ENCODE assay signal across 8 cellular contexts in genomic region chr2:9422321-9423099, GRCh38. TPM values are rescaled to one million over a fixed set of nuclear protein-coding genes. Genes with fewer than 3 reads are reported as not detected.
A peak's percentile ranks its signal among the peaks of the same experiment; 100 is the strongest.
DNase-seq lines count a peak whose midpoint lies in the region; ATAC-seq and TF ChIP-seq lines count a peak whose summit lies in the region.

No MANE protein-coding gene starts in this region.

- peaks cover 0 to 18% of the 10 kb centered on the region in 2 donors for H3K36me3 Mint-ChIP-seq in activated T-cell treated with anti-CD3 and anti-CD28 coated beads, Interleukin-2, amount 50 U/mL, for 72 hours (ENCODE audit: insufficient read depth in 2 of 2)
- H3K36me3 Mint-ChIP-seq in nephron (ENCODE audit: low read depth): peaks cover 8% of the 10 kb centered on the region

- H3K27ac Mint-ChIP-seq in activated T-cell treated with anti-CD3 and anti-CD28 coated beads, Interleukin-2, amount 50 U/mL, for 72 hours: peak overlapping the region; percentile 92
- peak overlapping the region; percentile 5 to 56 (median 6) for H3K27ac Mint-ChIP-seq in nephron
- peak overlapping the region; percentile 59 to 96 for H3K27ac Mint-ChIP-seq in stimulated activated naive CD8-positive, alpha-beta T cell treated with anti-CD3 and anti-CD28 coated beads, Interleukin-15, amount 100 ng/mL, for 72 hours

- DNase-seq in activated gamma-delta T cell treated with Interleukin-2 at 50 U/mL for 16 hours (peak; percentile 38), activated gamma-delta T cell (lab: John Stamatoyannopoulos, UW) (no peak), NCI-H526 (lab: John Stamatoyannopoulos, UW) (peak; percentile 37 to 69), fibroblast of the aortic adventitia (ENCODE audit: low read depth) (no peak)
- DNase-seq in activated T-cell treated with anti-CD3 and anti-CD28 coated beads, Interleukin-2, amount 50 U/mL, for 72 hours: peak; percentile 66 to 70
- DNase-seq in stimulated activated naive CD8-positive, alpha-beta T cell treated with anti-CD3 and anti-CD28 coated beads, Interleukin-15, amount 100 ng/mL, for 72 hours: peak; percentile 47 to 63

- peak overlapping the region; percentile 98 for H3K4me3 ChIP-seq in fibroblast of the aortic adventitia (ENCODE audit: low read depth, low read length)

- no peaks in the 10 kb centered on the region for H3K9me3 Mint-ChIP-seq in activated T-cell treated with anti-CD3 and anti-CD28 coated beads, Interleukin-2, amount 50 U/mL, for 72 hours
- no peaks in the 10 kb centered on the region for H3K9me3 Mint-ChIP-seq in nephron
- H3K9me3 Mint-ChIP-seq in stimulated activated naive CD8-positive, alpha-beta T cell treated with anti-CD3 and anti-CD28 coated beads, Interleukin-15, amount 100 ng/mL, for 72 hours: no peaks in the 10 kb centered on the region

- no peaks in the 10 kb centered on the region for H3K27me3 Mint-ChIP-seq in activated T-cell treated with anti-CD3 and anti-CD28 coated beads, Interleukin-2, amount 50 U/mL, for 72 hours (ENCODE audit: low read depth)
- no peaks in the 10 kb centered on the region for H3K27me3 Mint-ChIP-seq in nephron (ENCODE audit: low read depth)
- no peaks in the 10 kb centered on the region for H3K27me3 Mint-ChIP-seq in stimulated activated naive CD8-positive, alpha-beta T cell treated with anti-CD3 and anti-CD28 coated beads, Interleukin-15, amount 100 ng/mL, for 72 hours

- ATAC-seq in HG02973 (IDR thresholded peaks at IDR 0.05; ENCODE audit: unreplicated experiment): peak; percentile 4
- ATAC-seq in activated T-cell treated with anti-CD3 and anti-CD28 coated beads, Interleukin-2, amount 50 U/mL, for 72 hours (replicated peaks in 1 of 2): peak; percentile 42 to 49
- peak; percentile 53 for ATAC-seq in stimulated activated naive CD8-positive, alpha-beta T cell treated with anti-CD3 and anti-CD28 coated beads, Interleukin-15, amount 100 ng/mL, for 72 hours

- TF ChIP-seq CTCF in fibroblast of the aortic adventitia (IDR thresholded peaks at IDR 0.05; ENCODE audit: insufficient read depth, low read length): no peak
- no peak for TF ChIP-seq CTCF in nephron (IDR thresholded peaks at IDR 0.05; ENCODE audit: unreplicated experiment in 3 of 3)

- no peak overlapping the region for H3K4me3 Mint-ChIP-seq in activated T-cell treated with anti-CD3 and anti-CD28 coated beads, Interleukin-2, amount 50 U/mL, for 72 hours
- H3K4me3 Mint-ChIP-seq in nephron: peak overlapping the region in 2 of 3 experiments; percentile 92 to 93
- peak overlapping the region; percentile 94 to 96 for H3K4me3 Mint-ChIP-seq in stimulated activated naive CD8-positive, alpha-beta T cell treated with anti-CD3 and anti-CD28 coated beads, Interleukin-15, amount 100 ng/mL, for 72 hours

- peaks cover 53% of the 10 kb centered on the region for H3K4me1 Mint-ChIP-seq in activated T-cell treated with anti-CD3 and anti-CD28 coated beads, Interleukin-2, amount 50 U/mL, for 72 hours (ENCODE audit: low read depth)
- H3K4me1 Mint-ChIP-seq in nephron: peaks cover 28% of the 10 kb centered on the region
- H3K4me1 Mint-ChIP-seq in stimulated activated naive CD8-positive, alpha-beta T cell treated with anti-CD3 and anti-CD28 coated beads, Interleukin-15, amount 100 ng/mL, for 72 hours: peaks cover 49% of the 10 kb centered on the region

RNA-seq across cellular contexts. Expression of gene ITGB1BP1, which starts 0.8 kb away (rescaled TPM):
- total RNA-seq in activated T-cell treated with anti-CD3 and anti-CD28 coated beads, Interleukin-2, amount 50 U/mL, for 72 hours: 100 to 1,000 TPM in 1 of 2 donors, 10 to 100 TPM in 1; 79.5 to 132 TPM
- 34.8 and 80.9 TPM in 2 replicates for total RNA-seq in fibroblast of the aortic adventitia (ENCODE audit: low replicate concordance)

RNA-seq across cellular contexts. Expression of gene CPSF3, which starts 0.9 kb away (rescaled TPM):
- total RNA-seq in activated T-cell treated with anti-CD3 and anti-CD28 coated beads, Interleukin-2, amount 50 U/mL, for 72 hours: 10 to 100 TPM; 62.3 to 75.0 TPM
- total RNA-seq in fibroblast of the aortic adventitia (ENCODE audit: low replicate concordance): 62.2 and 76.5 TPM in 2 replicates

RNA-seq across cellular contexts. Expression of gene IAH1, which starts 51.8 kb away (rescaled TPM):
- total RNA-seq in activated T-cell treated with anti-CD3 and anti-CD28 coated beads, Interleukin-2, amount 50 U/mL, for 72 hours: 10 to 100 TPM; 70.4 to 75.9 TPM
- 30.7 and 51.7 TPM in 2 replicates for total RNA-seq in fibroblast of the aortic adventitia (ENCODE audit: low replicate concordance)

Comparison
In these comparisons a context has a peak if more than half of its experiments do, and no peak if none do; other contexts are left out.
1. DNase-seq: peak in activated gamma-delta T cell treated with Interleukin-2 at 50 U/mL for 16 hours (single experiment), NCI-H526 (2 of 2), activated T-cell treated with anti-CD3 and anti-CD28 coated beads, Interleukin-2, amount 50 U/mL, for 72 hours (2 of 2) and stimulated activated naive CD8-positive, alpha-beta T cell treated with anti-CD3 and anti-CD28 coated beads, Interleukin-15, amount 100 ng/mL, for 72 hours (2 of 2); none in activated gamma-delta T cell (single experiment) and fibroblast of the aortic adventitia (single experiment).
2. H3K27ac Mint-ChIP-seq: peak in every context shown above with its lines; median percentile 92 in activated T-cell treated with anti-CD3 and anti-CD28 coated beads, Interleukin-2, amount 50 U/mL, for 72 hours; 78 in stimulated activated naive CD8-positive, alpha-beta T cell treated with anti-CD3 and anti-CD28 coated beads, Interleukin-15, amount 100 ng/mL, for 72 hours; 6 in nephron.
3. H3K4me3 Mint-ChIP-seq: peak in nephron (2 of 3) and stimulated activated naive CD8-positive, alpha-beta T cell treated with anti-CD3 and anti-CD28 coated beads, Interleukin-15, amount 100 ng/mL, for 72 hours (2 of 2); none in activated T-cell treated with anti-CD3 and anti-CD28 coated beads, Interleukin-2, amount 50 U/mL, for 72 hours (0 of 2).
4. Peak in every context shown above with its lines, with median percentiles within 50 percentile points of each other: ATAC-seq.